8 cellular contexts compared by ENCODE assay signal in genomic region chr17:62478976-62479894, GRCh38. TPM values are rescaled to one million over a fixed set of nuclear protein-coding genes. Genes with fewer than 3 reads are reported as not detected.
A peak's percentile ranks its signal among the peaks of the same experiment; 100 is the strongest.
DNase-seq lines count a peak whose midpoint lies in the region; ATAC-seq and TF ChIP-seq lines count a peak whose summit lies in the region.
"Not testable (repeated sequence)": the region's sequence is repeated elsewhere in the genome, so short reads cannot be mapped to it uniquely, and the experiment has no call there.

No MANE protein-coding gene starts in this region.

- H3K4me1 ChIP-seq in GM23248 (ENCODE audit: insufficient read depth) = not testable (repeated sequence)
- peaks cover 5 to 19% of the 10 kb centered on the region in 2 donors for H3K4me1 ChIP-seq in ascending aorta

- H3K9ac ChIP-seq in GM23248 = peak overlapping the region; percentile 95

- peaks cover 45% of the 10 kb centered on the region for H3K36me3 Mint-ChIP-seq in nephron progenitor cell (ENCODE audit: low read depth)

- H3K9me3 Mint-ChIP-seq in nephron progenitor cell; stimulated activated naive CD8-positive, alpha-beta T cell treated with anti-CD3 and anti-CD28 coated beads, Interleukin-15, amount 100 ng/mL, for 72 hours: not testable (repeated sequence)

- H3K27ac ChIP-seq in GM23248 (peak overlapping the region; percentile 88), ascending aorta (peak overlapping the region; percentile 92 to 94)

- peaks cover 26% of the 10 kb centered on the region for H3K4me1 Mint-ChIP-seq in nephron progenitor cell
- H3K4me1 Mint-ChIP-seq in stimulated activated naive CD8-positive, alpha-beta T cell treated with anti-CD3 and anti-CD28 coated beads, Interleukin-15, amount 100 ng/mL, for 72 hours = peaks cover 46% of the 10 kb centered on the region

- not testable (repeated sequence) for H4K20me1 ChIP-seq in GM23248 (ENCODE audit: insufficient read depth)

- H3K4me3 ChIP-seq in GM23248 = peak overlapping the region; percentile 90
- H3K4me3 ChIP-seq in ascending aorta = peak overlapping the region; percentile 84 to 88

- not testable (repeated sequence) for H3K27me3 ChIP-seq in GM23248 (replicated peaks; ENCODE audit: insufficient read depth); ascending aorta

- peaks cover 60% of the 10 kb centered on the region for H3K79me2 ChIP-seq in GM23248 (ENCODE audit: insufficient read depth)

- H3F3A ChIP-seq in GM23248 (ENCODE audit: insufficient read depth) = peaks cover 15% of the 10 kb centered on the region; the same call in 1 of the 2 replicates

- intact Hi-C loops in ascending aorta (cut with DNase I) = loop anchor here (5.0 to 10.0 kb wide), 2 partner anchors 54 to 1143 kb away; partner anchors contain the start of genes MAP3K3 and METTL2A
- intact Hi-C loops in Right ventricle myocardium superior (cut with DNase I) = not testable (repeated sequence)

- TF ChIP-seq CTCF in ascending aorta (IDR thresholded peaks at IDR 0.05); nephron progenitor cell (IDR thresholded peaks at IDR 0.05): not testable (repeated sequence)

- H3K4me2 ChIP-seq in GM23248 (ENCODE audit: unreplicated experiment) = peak overlapping the region; percentile 95

- peak overlapping the region; percentile 95 for H3K27ac Mint-ChIP-seq in nephron progenitor cell
- H3K27ac Mint-ChIP-seq in stimulated activated naive CD8-positive, alpha-beta T cell treated with anti-CD3 and anti-CD28 coated beads, Interleukin-15, amount 100 ng/mL, for 72 hours = peak overlapping the region; percentile 97

- peak overlapping the region; percentile 53 for H2AFZ ChIP-seq in GM23248

- in situ Hi-C loops in GM23248 (cut with MboI) = not testable (repeated sequence)

- H3K27me3 Mint-ChIP-seq in nephron progenitor cell (ENCODE audit: low read depth, poor library complexity); stimulated activated naive CD8-positive, alpha-beta T cell treated with anti-CD3 and anti-CD28 coated beads, Interleukin-15, amount 100 ng/mL, for 72 hours: not testable (repeated sequence)

- H3K4me3 Mint-ChIP-seq in nephron progenitor cell = peak overlapping the region; percentile 94
- peak overlapping the region; percentile 90 to 92 for H3K4me3 Mint-ChIP-seq in stimulated activated naive CD8-positive, alpha-beta T cell treated with anti-CD3 and anti-CD28 coated beads, Interleukin-15, amount 100 ng/mL, for 72 hours

- H3K9me3 ChIP-seq in GM23248 (ENCODE audit: low read depth); ascending aorta: not testable (repeated sequence)

- peak; percentile 39 for ATAC-seq in Right ventricle myocardium superior (ENCODE audit: poor library complexity)
- ATAC-seq in stimulated activated naive CD8-positive, alpha-beta T cell treated with anti-CD3 and anti-CD28 coated beads, Interleukin-15, amount 100 ng/mL, for 72 hours = peak; percentile 61

- not testable (repeated sequence) for H3K36me3 ChIP-seq in GM23248 (ENCODE audit: low read depth)
- H3K36me3 ChIP-seq in ascending aorta = peaks cover 3 to 14% of the 10 kb centered on the region in 2 donors

- peak; percentile 54 for DNase-seq in ELF-1 (ENCODE audit: low read depth, low spot score)
- peak; percentile 40 for DNase-seq in GM23248
- DNase-seq in HuH-7.5 (ENCODE audit: low spot score) = peak; percentile 18
- peak; percentile 72 for DNase-seq in T1000 (lab: John Stamatoyannopoulos, UW)
- DNase-seq in ascending aorta (ENCODE audit: low spot score in 2 of 2) = peak in 1 of 2 donors; percentile 66
- DNase-seq in Right ventricle myocardium superior = peak; percentile 56
- DNase-seq in nephron progenitor cell = peak; percentile 58
- peak; percentile 59 to 70 for DNase-seq in stimulated activated naive CD8-positive, alpha-beta T cell treated with anti-CD3 and anti-CD28 coated beads, Interleukin-15, amount 100 ng/mL, for 72 hours

- not testable (repeated sequence) for H3K9me2 ChIP-seq in GM23248 (ENCODE audit: insufficient read depth)

- WGBS in GM23248 (ENCODE audit: low coverage in 1 of 2, low lambda C conversion rate in 2 of 2, missing lambda C conversion rate in 2 of 2), 2 experiments = 1 to 2% methylated on average over 17 to 27 of the region's 90 CpGs

RNA-seq across cellular contexts. Expression of gene TLK2, which starts 0.6 kb away (rescaled TPM):
- total RNA-seq in GM23248 (2014; rRNA removed; shearing (Covaris generic)) = 37.9 and 52.7 TPM in 2 replicates
- 11.4 and 12.6 TPM in 2 replicates for polyA plus RNA-seq in GM23248 (2016; fragmentation: Nextera tagmentation; extraction: Ambion mirVana)
- total RNA-seq in ascending aorta = 11.3 TPM
- 29.9 TPM for total RNA-seq in Right ventricle myocardium superior

RNA-seq across cellular contexts. Expression of gene METTL2A, which starts 55.5 kb away (rescaled TPM):
- total RNA-seq in GM23248 (2014; rRNA removed; shearing (Covaris generic)) = 13.2 and 22.4 TPM in 2 replicates
- polyA plus RNA-seq in GM23248 (2016; fragmentation: Nextera tagmentation; extraction: Ambion mirVana) = 19.2 and 20.4 TPM in 2 replicates
- total RNA-seq in ascending aorta = 3.3 TPM
- 15.4 TPM for total RNA-seq in Right ventricle myocardium superior
